ENCODE assay signal across 10 cellular contexts in the genomic region with DNA sequence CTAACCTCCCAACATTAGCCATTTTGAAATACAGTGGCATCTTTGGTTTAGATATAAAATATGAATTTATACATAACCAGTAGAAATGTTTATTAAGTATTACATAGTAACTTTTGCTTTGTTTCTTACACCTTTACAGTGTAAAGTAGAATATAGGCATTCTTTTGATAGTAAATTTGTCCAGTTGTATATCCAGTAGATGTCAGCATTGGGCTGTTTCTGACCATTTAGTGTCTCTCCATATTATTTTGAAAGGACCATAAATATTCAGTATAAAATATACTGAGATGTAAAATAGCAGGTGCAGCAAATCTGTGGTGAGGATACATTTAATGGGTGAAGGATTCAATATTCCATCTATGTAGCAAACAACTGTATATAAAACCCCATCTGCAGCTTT.
DNase-seq lines count a peak whose midpoint lies in the region; ATAC-seq and TF ChIP-seq lines count a peak whose summit lies in the region.
"Had no signal": no experiment of that assay in that cellular context is flagged by ENCODE, and none has a peak within 500 bp of the region (broad histone marks: within the 10 kb centered on the region; RNA-seq: fewer than 3 reads in every experiment).

No MANE protein-coding gene starts in this region.

- no peaks in the 10 kb centered on the region; the same call in 1 of the 2 replicates for H3K27me3 Mint-ChIP-seq in HFFc6 (ENCODE audit: insufficient read depth)

- no peaks in the 10 kb centered on the region for H3K9me3 Mint-ChIP-seq in HFFc6
- H3K9me3 Mint-ChIP-seq: activated naive CD4-positive, alpha-beta T cell treated with anti-CD3 and anti-CD28 coated beads, Interleukin-2, amount 50 U/mL, for 24 hours had no signal

- no peak for ATAC-seq in gastroesophageal sphincter
- no peak for ATAC-seq in GM19351 (IDR thresholded peaks at IDR 0.05; ENCODE audit: unreplicated experiment)
- no peak for ATAC-seq in HG03095 (IDR thresholded peaks at IDR 0.05; ENCODE audit: unreplicated experiment)

- H3K36me3 ChIP-seq in gastroesophageal sphincter, result no peaks in the 10 kb centered on the region

- H3K27ac Mint-ChIP-seq in HFFc6, result no peak overlapping the region
- H3K27ac Mint-ChIP-seq: activated naive CD4-positive, alpha-beta T cell treated with anti-CD3 and anti-CD28 coated beads, Interleukin-2, amount 50 U/mL, for 24 hours had no signal

- no peaks in the 10 kb centered on the region for H3K9me3 ChIP-seq in gastroesophageal sphincter

- no peak overlapping the region for H3K4me3 ChIP-seq in gastroesophageal sphincter

- no peaks in the 10 kb centered on the region for H3K4me1 Mint-ChIP-seq in HFFc6 (ENCODE audit: low read depth)
- H3K4me1 Mint-ChIP-seq: activated naive CD4-positive, alpha-beta T cell treated with anti-CD3 and anti-CD28 coated beads, Interleukin-2, amount 50 U/mL, for 24 hours had no signal

- no peak for TF ChIP-seq POLR2A in gastroesophageal sphincter (IDR thresholded peaks at IDR 0.05)

- CTCF ChIA-PET in RWPE1 (lab: Yijun Ruan, JAX), result no interaction called here

- H3K4me3 Mint-ChIP-seq in HFFc6, result no peak overlapping the region
- H3K4me3 Mint-ChIP-seq: activated naive CD4-positive, alpha-beta T cell treated with anti-CD3 and anti-CD28 coated beads, Interleukin-2, amount 50 U/mL, for 24 hours had no signal

- no peaks in the 10 kb centered on the region for H3K36me3 Mint-ChIP-seq in HFFc6 (ENCODE audit: low read depth)
- H3K36me3 Mint-ChIP-seq: activated naive CD4-positive, alpha-beta T cell treated with anti-CD3 and anti-CD28 coated beads, Interleukin-2, amount 50 U/mL, for 24 hours had no signal

- H3K27me3 ChIP-seq in gastroesophageal sphincter, result no peaks in the 10 kb centered on the region

- TF ChIP-seq EP300 in gastroesophageal sphincter (IDR thresholded peaks at IDR 0.05), result no peak

- POLR2A ChIA-PET in RWPE1 (lab: Yijun Ruan, JAX; ENCODE audit: low non-redundant PET), result no interaction called here

- H3K4me1 ChIP-seq in gastroesophageal sphincter, result no peaks in the 10 kb centered on the region

- DNase-seq in HFFc6, result peak; percentile 39
- DNase-seq in RWPE1 (ENCODE audit: low spot score), result peak; percentile 5
- no peak for DNase-seq in islet precursor cell
- DNase-seq in OCI-M2 (lab: John Stamatoyannopoulos, UW; ENCODE audit: unreplicated experiment), result no peak
- DNase-seq: retina had no signal

- TF ChIP-seq CTCF in 22Rv1 (IDR thresholded peaks at IDR 0.05), result peak; percentile 69
- peak; percentile 74 for TF ChIP-seq CTCF in HFFc6 (IDR thresholded peaks at IDR 0.05)
- TF ChIP-seq CTCF in RWPE1 (conservative IDR thresholded peaks at IDR 0.05; ENCODE audit: low read depth), result no peak; the same call in 1 of the 2 replicates
- TF ChIP-seq CTCF in gastroesophageal sphincter (IDR thresholded peaks at IDR 0.05), result peak in 3 of 4 experiments; percentile 11 to 47 (median 29)

- no peak overlapping the region for H3K27ac ChIP-seq in 22Rv1
- H3K27ac ChIP-seq in RWPE1, result no peak overlapping the region
- H3K27ac ChIP-seq in gastroesophageal sphincter, result no peak overlapping the region

Comparison
In these comparisons a context has a peak if more than half of its experiments do, and no peak if none do; other contexts are left out.
1. DNase-seq: peak in HFFc6 (single experiment) and RWPE1 (single experiment); none in islet precursor cell (single experiment) and OCI-M2 (single experiment).